Comparison of ENCODE assay signal across 8 cellular contexts in genomic region chr22:43151251-43152000, GRCh38. TPM values are rescaled to one million over a fixed set of nuclear protein-coding genes. Genes with fewer than 3 reads are reported as not detected.
A peak's percentile ranks its signal among the peaks of the same experiment; 100 is the strongest.
DNase-seq lines count a peak whose midpoint lies in the region; ATAC-seq and TF ChIP-seq lines count a peak whose summit lies in the region.

TSPO (plus strand) TSS chr22:43151559; CDS start chr22:43159239, 7,680 bp downstream.

- H3K4me1 Mint-ChIP-seq in CD14-positive monocyte (peaks cover 69% of the 10 kb centered on the region), HFFc6 (ENCODE audit: low read depth) (peaks cover 12% of the 10 kb centered on the region)

- no peaks in the 10 kb centered on the region for H3K9me3 ChIP-seq in hepatocyte (ENCODE audit: low read depth)

- H3K4me1 ChIP-seq in hepatocyte (ENCODE audit: insufficient read depth) (peaks cover 11% of the 10 kb centered on the region), rectal smooth muscle tissue (ENCODE audit: control insufficient read depth, insufficient read depth, low read length) (peaks cover 12% of the 10 kb centered on the region)

- intact Hi-C loops in CD14-positive monocyte (cut with micrococcal nuclease) = loop anchor here in 1 of 2 donors (5.0 to 10.0 kb wide), 4 partner anchors 36 to 534 kb away; partner anchors contain the start of genes PACSIN2 and TTLL12

- WGBS in hepatocyte (ENCODE audit: low lambda C conversion rate, missing lambda C conversion rate) = 17% methylated on average over 43 of the region's 75 CpGs

- no peak for ATAC-seq in HG02588 (IDR thresholded peaks at IDR 0.05; ENCODE audit: unreplicated experiment)
- no peak for ATAC-seq in HG02884 (IDR thresholded peaks at IDR 0.05; ENCODE audit: unreplicated experiment)

- H3K4me3 Mint-ChIP-seq in CD14-positive monocyte (peak within 1 kb of the TSS; percentile 85 to 100), HFFc6 (peak within 1 kb of the TSS; percentile 92)

- peak within 1 kb of the TSS; percentile 80 for H3K9ac ChIP-seq in rectal smooth muscle tissue (ENCODE audit: low read length)

- H3K36me3 ChIP-seq in hepatocyte (replicated peaks; ENCODE audit: insufficient read depth, low read depth) (no peaks in the 10 kb centered on the region), rectal smooth muscle tissue (ENCODE audit: control insufficient read depth, insufficient read depth, low read length) (no peaks in the 10 kb centered on the region)

- no peaks in the 10 kb centered on the region for H3K27me3 Mint-ChIP-seq in CD14-positive monocyte (ENCODE audit: low read depth in 3 of 3)
- H3K27me3 Mint-ChIP-seq in HFFc6 (ENCODE audit: insufficient read depth) = peaks cover 3% of the 10 kb centered on the region; the same call in 1 of the 2 replicates

- in situ Hi-C loops in astrocyte of the spinal cord (cut with HindIII; ENCODE audit: low sequenced_read_pairs) = no loop called here

- no peaks in the 10 kb centered on the region for H4K20me1 ChIP-seq in hepatocyte (ENCODE audit: insufficient read depth, poor library complexity, severe bottlenecking)

- no peaks in the 10 kb centered on the region for H3K27me3 ChIP-seq in hepatocyte
- H3K27me3 ChIP-seq in rectal smooth muscle tissue (ENCODE audit: control insufficient read depth, insufficient read depth, low read length) = no peaks in the 10 kb centered on the region

- H3K4me3 ChIP-seq in astrocyte of the spinal cord (ENCODE audit: low read depth, low read length) = peak within 1 kb of the TSS; percentile 70
- H3K4me3 ChIP-seq in hepatocyte = peak within 1 kb of the TSS; percentile 73
- H3K4me3 ChIP-seq in rectal smooth muscle tissue (ENCODE audit: low read length) = peak within 1 kb of the TSS; percentile 77

- peak; percentile 60 for DNase-seq in CD14-positive monocyte (ENCODE audit: low spot score)
- DNase-seq in HFFc6 = peak; percentile 34
- DNase-seq in T-helper 22 cell (ENCODE audit: low read depth) = peak; percentile 50
- DNase-seq in astrocyte of the spinal cord (ENCODE audit: low read depth, low spot score) = peak; percentile 37
- peak; percentile 71 for DNase-seq in hepatocyte (ENCODE audit: low spot score)

- peak within 1 kb of the TSS; percentile 97 for H2AFZ ChIP-seq in hepatocyte

- H3K9me2 ChIP-seq in hepatocyte (replicated peaks; ENCODE audit: insufficient read depth) = no peaks in the 10 kb centered on the region

- no peaks in the 10 kb centered on the region for H3K9me3 Mint-ChIP-seq in CD14-positive monocyte
- no peaks in the 10 kb centered on the region for H3K9me3 Mint-ChIP-seq in HFFc6

- H3K27ac ChIP-seq in hepatocyte (peak within 1 kb of the TSS; percentile 88), rectal smooth muscle tissue (ENCODE audit: low read depth, low read length) (peak within 1 kb of the TSS; percentile 69)

- H3K27ac Mint-ChIP-seq in CD14-positive monocyte (peak within 1 kb of the TSS; percentile 88 to 96 (median 95)), HFFc6 (peak within 1 kb of the TSS; percentile 79)

- H3K79me2 ChIP-seq in hepatocyte = no peaks in the 10 kb centered on the region

- TF ChIP-seq CTCF in CD14-positive monocyte (IDR thresholded peaks at IDR 0.05) (no peak), HFFc6 (IDR thresholded peaks at IDR 0.05) (no peak; the same call in 1 of the 2 replicates), astrocyte of the spinal cord (IDR thresholded peaks at IDR 0.05; ENCODE audit: low read depth, low read length) (no peak), hepatocyte (IDR thresholded peaks at IDR 0.05; ENCODE audit: poor library complexity) (no peak)

- peak within 1 kb of the TSS; percentile 99 for H3K4me2 ChIP-seq in hepatocyte

- H3K36me3 Mint-ChIP-seq in CD14-positive monocyte = peaks cover 0 to 14% of the 10 kb centered on the region in 2 donors
- H3K36me3 Mint-ChIP-seq in HFFc6 (ENCODE audit: low read depth) = no peaks in the 10 kb centered on the region

RNA-seq across cellular contexts. Expression of gene TSPO, which starts in this region (rescaled TPM):
- polyA plus RNA-seq in CD14-positive monocyte (1,000 to 10,000 TPM; 2,230 to 2,663 TPM), hepatocyte (131 and 138 TPM in 2 replicates)
- 100 to 1,000 TPM; 325 to 442 (median 361) TPM for total RNA-seq in HFFc6 (2021; fragmentation: NEBNext Ultra II Directional; extraction: Animal tissue kit (Norgen Biotek cat#: 25700))
- total RNA-seq in hepatocyte = 61.8 and 65.3 TPM in 2 replicates

Comparison
In these comparisons a context has a peak if more than half of its experiments do, and no peak if none do; other contexts are left out.
1. RNA of gene TSPO (polyA plus RNA-seq): 2,230 to 2,663 TPM in CD14-positive monocyte; 131 to 138 TPM in hepatocyte; every median in the first group is over 10 times any median in the second.
2. Peak in every context shown above with its lines, with median percentiles within 50 percentile points of each other: DNase-seq and H3K4me3 ChIP-seq.